ENCODE assay signal across 1 cellular context in genomic region chr19:47490031-47490430, GRCh38.
TF ChIP-seq lines count a peak whose summit lies in the region.

No MANE protein-coding gene starts in this region.

TF ChIP-seq in HEK293, 187 proteins besides CTCF, POLR2A, EP300 and RAD21 (continued from another document and continues in another):
- TF ChIP-seq KLF16 (tag by site-specific recombination; IDR thresholded peaks at IDR 0.05) (no peak), ZNF747 (tag by site-specific recombination; IDR thresholded peaks at IDR 0.05) (0 out of 2 replicates have a peak, but pooled peaks have one; percentile 36), ZNF311 (tag by site-specific recombination; IDR thresholded peaks at IDR 0.05; ENCODE audit: borderline replicate concordance) (peak; percentile 89; the same call in 1 of the 2 replicates), ZNF707 (tag by site-specific recombination; IDR thresholded peaks at IDR 0.05) (no peak), ZNF274 (IDR thresholded peaks at IDR 0.05; ENCODE audit: low read length) (no peak), ZNF274 (tag by site-specific recombination; IDR thresholded peaks at IDR 0.05; ENCODE audit: borderline replicate concordance) (peak; percentile 55; the same call in 1 of the 2 replicates), ZNF18 (tag by site-specific recombination; IDR thresholded peaks at IDR 0.05) (peak; percentile 90), ZNF624 (tag by site-specific recombination; IDR thresholded peaks at IDR 0.05) (no peak), ATF2 (tag by site-specific recombination; IDR thresholded peaks at IDR 0.05; ENCODE audit: low read depth) (no peak), ZXDB (tag by site-specific recombination; IDR thresholded peaks at IDR 0.05) (no peak), ZNF350 (tag by site-specific recombination; IDR thresholded peaks at IDR 0.05) (no peak), ZBTB21 (tag by site-specific recombination; IDR thresholded peaks at IDR 0.05) (no peak), KLF1 (tag by site-specific recombination; IDR thresholded peaks at IDR 0.05) (peak; percentile 44; the same call in 1 of the 2 replicates), ZNF248 (tag by site-specific recombination; IDR thresholded peaks at IDR 0.05) (peak; percentile 68), ZNF670 (tag by site-specific recombination; IDR thresholded peaks at IDR 0.05; ENCODE audit: low read depth) (no peak), GLIS1 (tag by site-specific recombination; IDR thresholded peaks at IDR 0.05) (no peak), ZNF645 (tag by site-specific recombination; IDR thresholded peaks at IDR 0.05) (no peak), KLF9 (tag by site-specific recombination; IDR thresholded peaks at IDR 0.05; ENCODE audit: low read depth) (peak; percentile 86), ZFHX2 (tag by site-specific recombination; conservative IDR thresholded peaks at IDR 0.05) (peak; percentile 43), MEIS1 (CRISPR knock-in tag; IDR thresholded peaks at IDR 0.05; ENCODE audit: borderline replicate concordance) (no peak), ZNF548 (tag by site-specific recombination; IDR thresholded peaks at IDR 0.05) (no peak), ZNF302 (tag by site-specific recombination; IDR thresholded peaks at IDR 0.05; ENCODE audit: low read depth) (no peak), ZNF76 (tag by site-specific recombination; IDR thresholded peaks at IDR 0.05; ENCODE audit: borderline replicate concordance, low read depth) (no peak), ZNF239 (tag by site-specific recombination; IDR thresholded peaks at IDR 0.05) (peak; percentile 84), SALL2 (tag by site-specific recombination; IDR thresholded peaks at IDR 0.05; ENCODE audit: borderline replicate concordance) (peak; percentile 60; the same call in 1 of the 2 replicates), INSM2 (tag by site-specific recombination; IDR thresholded peaks at IDR 0.05) (no peak), ZNF26 (tag by site-specific recombination; IDR thresholded peaks at IDR 0.05) (no peak), YY2 (tag by site-specific recombination; IDR thresholded peaks at IDR 0.05) (0 out of 2 replicates have a peak, but pooled peaks have one; percentile 55), OSR2 (tag by site-specific recombination; IDR thresholded peaks at IDR 0.05) (no peak), KLF7 (tag by site-specific recombination; IDR thresholded peaks at IDR 0.05; ENCODE audit: borderline replicate concordance) (peak; percentile 64; the same call in 1 of the 2 replicates), ZNF23 (tag by site-specific recombination; IDR thresholded peaks at IDR 0.05; ENCODE audit: borderline replicate concordance) (no peak), ZNF423 (tag by site-specific recombination; IDR thresholded peaks at IDR 0.05) (no peak), ZNF785 (tag by site-specific recombination; IDR thresholded peaks at IDR 0.05) (peak; percentile 41; the same call in 1 of the 2 replicates), REPIN1 (tag by site-specific recombination; IDR thresholded peaks at IDR 0.05; ENCODE audit: low read depth) (no peak), IKZF3 (tag by site-specific recombination; IDR thresholded peaks at IDR 0.05) (no peak), ZNF621 (tag by site-specific recombination; IDR thresholded peaks at IDR 0.05) (peak; percentile 81; the same call in 1 of the 2 replicates), ZNF140 (tag by site-specific recombination; IDR thresholded peaks at IDR 0.05) (no peak), ZNF324 (tag by site-specific recombination; IDR thresholded peaks at IDR 0.05) (no peak), ZNF658 (tag by site-specific recombination; IDR thresholded peaks at IDR 0.05) (0 out of 2 replicates have a peak, but pooled peaks have one; percentile 62), ZNF133 (tag by site-specific recombination; IDR thresholded peaks at IDR 0.05) (no peak), ZNF830 (tag by site-specific recombination; IDR thresholded peaks at IDR 0.05; ENCODE audit: low read depth) (no peak)
- TF ChIP-seq, protein P1, sequence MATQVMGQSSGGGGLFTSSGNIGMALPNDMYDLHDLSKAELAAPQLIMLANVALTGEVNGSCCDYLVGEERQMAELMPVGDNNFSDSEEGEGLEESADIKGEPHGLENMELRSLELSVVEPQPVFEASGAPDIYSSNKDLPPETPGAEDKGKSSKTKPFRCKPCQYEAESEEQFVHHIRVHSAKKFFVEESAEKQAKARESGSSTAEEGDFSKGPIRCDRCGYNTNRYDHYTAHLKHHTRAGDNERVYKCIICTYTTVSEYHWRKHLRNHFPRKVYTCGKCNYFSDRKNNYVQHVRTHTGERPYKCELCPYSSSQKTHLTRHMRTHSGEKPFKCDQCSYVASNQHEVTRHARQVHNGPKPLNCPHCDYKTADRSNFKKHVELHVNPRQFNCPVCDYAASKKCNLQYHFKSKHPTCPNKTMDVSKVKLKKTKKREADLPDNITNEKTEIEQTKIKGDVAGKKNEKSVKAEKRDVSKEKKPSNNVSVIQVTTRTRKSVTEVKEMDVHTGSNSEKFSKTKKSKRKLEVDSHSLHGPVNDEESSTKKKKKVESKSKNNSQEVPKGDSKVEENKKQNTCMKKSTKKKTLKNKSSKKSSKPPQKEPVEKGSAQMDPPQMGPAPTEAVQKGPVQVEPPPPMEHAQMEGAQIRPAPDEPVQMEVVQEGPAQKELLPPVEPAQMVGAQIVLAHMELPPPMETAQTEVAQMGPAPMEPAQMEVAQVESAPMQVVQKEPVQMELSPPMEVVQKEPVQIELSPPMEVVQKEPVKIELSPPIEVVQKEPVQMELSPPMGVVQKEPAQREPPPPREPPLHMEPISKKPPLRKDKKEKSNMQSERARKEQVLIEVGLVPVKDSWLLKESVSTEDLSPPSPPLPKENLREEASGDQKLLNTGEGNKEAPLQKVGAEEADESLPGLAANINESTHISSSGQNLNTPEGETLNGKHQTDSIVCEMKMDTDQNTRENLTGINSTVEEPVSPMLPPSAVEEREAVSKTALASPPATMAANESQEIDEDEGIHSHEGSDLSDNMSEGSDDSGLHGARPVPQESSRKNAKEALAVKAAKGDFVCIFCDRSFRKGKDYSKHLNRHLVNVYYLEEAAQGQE (tag by site-specific recombination; IDR thresholded peaks at IDR 0.05), result no peak
- TF ChIP-seq, protein P2, sequence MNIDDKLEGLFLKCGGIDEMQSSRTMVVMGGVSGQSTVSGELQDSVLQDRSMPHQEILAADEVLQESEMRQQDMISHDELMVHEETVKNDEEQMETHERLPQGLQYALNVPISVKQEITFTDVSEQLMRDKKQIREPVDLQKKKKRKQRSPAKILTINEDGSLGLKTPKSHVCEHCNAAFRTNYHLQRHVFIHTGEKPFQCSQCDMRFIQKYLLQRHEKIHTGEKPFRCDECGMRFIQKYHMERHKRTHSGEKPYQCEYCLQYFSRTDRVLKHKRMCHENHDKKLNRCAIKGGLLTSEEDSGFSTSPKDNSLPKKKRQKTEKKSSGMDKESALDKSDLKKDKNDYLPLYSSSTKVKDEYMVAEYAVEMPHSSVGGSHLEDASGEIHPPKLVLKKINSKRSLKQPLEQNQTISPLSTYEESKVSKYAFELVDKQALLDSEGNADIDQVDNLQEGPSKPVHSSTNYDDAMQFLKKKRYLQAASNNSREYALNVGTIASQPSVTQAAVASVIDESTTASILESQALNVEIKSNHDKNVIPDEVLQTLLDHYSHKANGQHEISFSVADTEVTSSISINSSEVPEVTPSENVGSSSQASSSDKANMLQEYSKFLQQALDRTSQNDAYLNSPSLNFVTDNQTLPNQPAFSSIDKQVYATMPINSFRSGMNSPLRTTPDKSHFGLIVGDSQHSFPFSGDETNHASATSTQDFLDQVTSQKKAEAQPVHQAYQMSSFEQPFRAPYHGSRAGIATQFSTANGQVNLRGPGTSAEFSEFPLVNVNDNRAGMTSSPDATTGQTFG (tag by site-specific recombination; IDR thresholded peaks at IDR 0.05; ENCODE audit: borderline replicate concordance), result no peak; the same call in none of the 2 replicates
- TF ChIP-seq, protein P3, sequence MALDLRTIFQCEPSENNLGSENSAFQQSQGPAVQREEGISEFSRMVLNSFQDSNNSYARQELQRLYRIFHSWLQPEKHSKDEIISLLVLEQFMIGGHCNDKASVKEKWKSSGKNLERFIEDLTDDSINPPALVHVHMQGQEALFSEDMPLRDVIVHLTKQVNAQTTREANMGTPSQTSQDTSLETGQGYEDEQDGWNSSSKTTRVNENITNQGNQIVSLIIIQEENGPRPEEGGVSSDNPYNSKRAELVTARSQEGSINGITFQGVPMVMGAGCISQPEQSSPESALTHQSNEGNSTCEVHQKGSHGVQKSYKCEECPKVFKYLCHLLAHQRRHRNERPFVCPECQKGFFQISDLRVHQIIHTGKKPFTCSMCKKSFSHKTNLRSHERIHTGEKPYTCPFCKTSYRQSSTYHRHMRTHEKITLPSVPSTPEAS (tag by site-specific recombination; IDR thresholded peaks at IDR 0.05), result peak; percentile 82
- TF ChIP-seq, protein P4, sequence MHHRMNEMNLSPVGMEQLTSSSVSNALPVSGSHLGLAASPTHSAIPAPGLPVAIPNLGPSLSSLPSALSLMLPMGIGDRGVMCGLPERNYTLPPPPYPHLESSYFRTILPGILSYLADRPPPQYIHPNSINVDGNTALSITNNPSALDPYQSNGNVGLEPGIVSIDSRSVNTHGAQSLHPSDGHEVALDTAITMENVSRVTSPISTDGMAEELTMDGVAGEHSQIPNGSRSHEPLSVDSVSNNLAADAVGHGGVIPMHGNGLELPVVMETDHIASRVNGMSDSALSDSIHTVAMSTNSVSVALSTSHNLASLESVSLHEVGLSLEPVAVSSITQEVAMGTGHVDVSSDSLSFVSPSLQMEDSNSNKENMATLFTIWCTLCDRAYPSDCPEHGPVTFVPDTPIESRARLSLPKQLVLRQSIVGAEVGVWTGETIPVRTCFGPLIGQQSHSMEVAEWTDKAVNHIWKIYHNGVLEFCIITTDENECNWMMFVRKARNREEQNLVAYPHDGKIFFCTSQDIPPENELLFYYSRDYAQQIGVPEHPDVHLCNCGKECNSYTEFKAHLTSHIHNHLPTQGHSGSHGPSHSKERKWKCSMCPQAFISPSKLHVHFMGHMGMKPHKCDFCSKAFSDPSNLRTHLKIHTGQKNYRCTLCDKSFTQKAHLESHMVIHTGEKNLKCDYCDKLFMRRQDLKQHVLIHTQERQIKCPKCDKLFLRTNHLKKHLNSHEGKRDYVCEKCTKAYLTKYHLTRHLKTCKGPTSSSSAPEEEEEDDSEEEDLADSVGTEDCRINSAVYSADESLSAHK (tag by site-specific recombination; IDR thresholded peaks at IDR 0.05), result no peak
- TF ChIP-seq, protein P5, sequence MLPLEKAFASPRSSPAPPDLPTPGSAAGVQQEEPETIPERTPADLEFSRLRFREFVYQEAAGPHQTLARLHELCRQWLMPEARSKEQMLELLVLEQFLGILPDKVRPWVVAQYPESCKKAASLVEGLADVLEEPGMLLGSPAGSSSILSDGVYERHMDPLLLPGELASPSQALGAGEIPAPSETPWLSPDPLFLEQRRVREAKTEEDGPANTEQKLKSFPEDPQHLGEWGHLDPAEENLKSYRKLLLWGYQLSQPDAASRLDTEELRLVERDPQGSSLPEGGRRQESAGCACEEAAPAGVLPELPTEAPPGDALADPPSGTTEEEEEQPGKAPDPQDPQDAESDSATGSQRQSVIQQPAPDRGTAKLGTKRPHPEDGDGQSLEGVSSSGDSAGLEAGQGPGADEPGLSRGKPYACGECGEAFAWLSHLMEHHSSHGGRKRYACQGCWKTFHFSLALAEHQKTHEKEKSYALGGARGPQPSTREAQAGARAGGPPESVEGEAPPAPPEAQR (tag by site-specific recombination; IDR thresholded peaks at IDR 0.05), result no peak
